In the genomic region with DNA sequence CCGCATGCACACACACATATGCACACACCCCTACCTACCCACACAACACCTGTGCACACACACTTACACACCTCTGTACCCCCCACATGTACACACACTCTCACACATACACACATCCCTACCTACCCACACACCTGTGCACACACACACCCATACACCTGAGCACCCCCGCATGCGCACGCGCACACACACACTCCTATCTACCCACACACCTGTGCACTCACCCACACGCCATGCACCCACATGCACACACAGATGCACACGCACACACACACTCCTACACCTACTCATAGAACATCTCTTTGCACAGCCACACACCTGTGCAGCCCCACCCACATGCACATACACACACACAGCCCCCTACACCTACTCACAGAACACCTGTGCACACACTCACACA, we compare ENCODE assay signal across 1 cellular context.
TF ChIP-seq lines count a peak whose summit lies in the region.

No MANE protein-coding gene starts in this region.

TF ChIP-seq in HEK293, 187 proteins besides CTCF, POLR2A, EP300 and RAD21 (continued from another document):
- TF ChIP-seq, protein P1, sequence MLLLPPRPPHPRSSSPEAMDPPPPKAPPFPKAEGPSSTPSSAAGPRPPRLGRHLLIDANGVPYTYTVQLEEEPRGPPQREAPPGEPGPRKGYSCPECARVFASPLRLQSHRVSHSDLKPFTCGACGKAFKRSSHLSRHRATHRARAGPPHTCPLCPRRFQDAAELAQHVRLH (tag by site-specific recombination; IDR thresholded peaks at IDR 0.05), result no peak
- TF ChIP-seq RBAK (tag by site-specific recombination; IDR thresholded peaks at IDR 0.05), result 0 out of 2 replicates have a peak, but pooled peaks have one; percentile 11
- TF ChIP-seq ZNF623 (tag by site-specific recombination; IDR thresholded peaks at IDR 0.05), result no peak
- no peak for TF ChIP-seq ZNF133 (tag by site-specific recombination; IDR thresholded peaks at IDR 0.05)
- TF ChIP-seq GLIS2 (tag by site-specific recombination; IDR thresholded peaks at IDR 0.05), result no peak
- TF ChIP-seq ZNF510 (tag by site-specific recombination; IDR thresholded peaks at IDR 0.05; ENCODE audit: insufficient replicate concordance), result no peak
- no peak for TF ChIP-seq HOXC10 (CRISPR knock-in tag; IDR thresholded peaks at IDR 0.05)
- TF ChIP-seq SCRT1 (tag by site-specific recombination; IDR thresholded peaks at IDR 0.05; ENCODE audit: borderline replicate concordance), result peak; percentile 81
- TF ChIP-seq ZFHX2 (tag by site-specific recombination; conservative IDR thresholded peaks at IDR 0.05), result peak; percentile 100
- TF ChIP-seq, protein P2, sequence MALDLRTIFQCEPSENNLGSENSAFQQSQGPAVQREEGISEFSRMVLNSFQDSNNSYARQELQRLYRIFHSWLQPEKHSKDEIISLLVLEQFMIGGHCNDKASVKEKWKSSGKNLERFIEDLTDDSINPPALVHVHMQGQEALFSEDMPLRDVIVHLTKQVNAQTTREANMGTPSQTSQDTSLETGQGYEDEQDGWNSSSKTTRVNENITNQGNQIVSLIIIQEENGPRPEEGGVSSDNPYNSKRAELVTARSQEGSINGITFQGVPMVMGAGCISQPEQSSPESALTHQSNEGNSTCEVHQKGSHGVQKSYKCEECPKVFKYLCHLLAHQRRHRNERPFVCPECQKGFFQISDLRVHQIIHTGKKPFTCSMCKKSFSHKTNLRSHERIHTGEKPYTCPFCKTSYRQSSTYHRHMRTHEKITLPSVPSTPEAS (tag by site-specific recombination; IDR thresholded peaks at IDR 0.05), result peak; percentile 78
- no peak for TF ChIP-seq OVOL3 (tag by site-specific recombination; IDR thresholded peaks at IDR 0.05)
- no peak for TF ChIP-seq ZNF747 (tag by site-specific recombination; IDR thresholded peaks at IDR 0.05)
- TF ChIP-seq, protein P3, sequence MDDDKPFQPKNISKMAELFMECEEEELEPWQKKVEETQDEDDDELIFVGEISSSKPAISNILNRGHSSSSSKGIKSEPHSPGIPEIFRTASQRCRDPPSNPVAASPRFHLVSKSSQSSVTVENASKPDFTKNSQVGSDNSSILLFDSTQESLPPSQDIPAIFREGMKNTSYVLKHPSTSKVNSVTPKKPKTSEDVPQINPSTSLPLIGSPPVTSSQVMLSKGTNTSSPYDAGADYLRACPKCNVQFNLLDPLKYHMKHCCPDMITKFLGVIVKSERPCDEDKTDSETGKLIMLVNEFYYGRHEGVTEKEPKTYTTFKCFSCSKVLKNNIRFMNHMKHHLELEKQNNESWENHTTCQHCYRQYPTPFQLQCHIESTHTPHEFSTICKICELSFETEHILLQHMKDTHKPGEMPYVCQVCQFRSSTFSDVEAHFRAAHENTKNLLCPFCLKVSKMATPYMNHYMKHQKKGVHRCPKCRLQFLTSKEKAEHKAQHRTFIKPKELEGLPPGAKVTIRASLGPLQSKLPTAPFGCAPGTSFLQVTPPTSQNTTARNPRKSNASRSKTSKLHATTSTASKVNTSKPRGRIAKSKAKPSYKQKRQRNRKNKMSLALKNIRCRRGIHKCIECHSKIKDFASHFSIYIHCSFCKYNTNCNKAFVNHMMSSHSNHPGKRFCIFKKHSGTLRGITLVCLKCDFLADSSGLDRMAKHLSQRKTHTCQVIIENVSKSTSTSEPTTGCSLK (tag by site-specific recombination; IDR thresholded peaks at IDR 0.05), result 0 out of 2 replicates have a peak, but pooled peaks have one; percentile 8
- TF ChIP-seq EGR2 (tag by site-specific recombination; IDR thresholded peaks at IDR 0.05; ENCODE audit: low read depth), result peak; percentile 100
- TF ChIP-seq, protein P4, sequence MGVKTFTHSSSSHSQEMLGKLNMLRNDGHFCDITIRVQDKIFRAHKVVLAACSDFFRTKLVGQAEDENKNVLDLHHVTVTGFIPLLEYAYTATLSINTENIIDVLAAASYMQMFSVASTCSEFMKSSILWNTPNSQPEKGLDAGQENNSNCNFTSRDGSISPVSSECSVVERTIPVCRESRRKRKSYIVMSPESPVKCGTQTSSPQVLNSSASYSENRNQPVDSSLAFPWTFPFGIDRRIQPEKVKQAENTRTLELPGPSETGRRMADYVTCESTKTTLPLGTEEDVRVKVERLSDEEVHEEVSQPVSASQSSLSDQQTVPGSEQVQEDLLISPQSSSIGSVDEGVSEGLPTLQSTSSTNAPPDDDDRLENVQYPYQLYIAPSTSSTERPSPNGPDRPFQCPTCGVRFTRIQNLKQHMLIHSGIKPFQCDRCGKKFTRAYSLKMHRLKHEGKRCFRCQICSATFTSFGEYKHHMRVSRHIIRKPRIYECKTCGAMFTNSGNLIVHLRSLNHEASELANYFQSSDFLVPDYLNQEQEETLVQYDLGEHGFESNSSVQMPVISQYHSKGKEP (tag by site-specific recombination; IDR thresholded peaks at IDR 0.05), result no peak
- TF ChIP-seq ZNF707 (tag by site-specific recombination; IDR thresholded peaks at IDR 0.05), result no peak
- no peak for TF ChIP-seq ZNF48 (tag by site-specific recombination; IDR thresholded peaks at IDR 0.05)
- TF ChIP-seq, protein P5, sequence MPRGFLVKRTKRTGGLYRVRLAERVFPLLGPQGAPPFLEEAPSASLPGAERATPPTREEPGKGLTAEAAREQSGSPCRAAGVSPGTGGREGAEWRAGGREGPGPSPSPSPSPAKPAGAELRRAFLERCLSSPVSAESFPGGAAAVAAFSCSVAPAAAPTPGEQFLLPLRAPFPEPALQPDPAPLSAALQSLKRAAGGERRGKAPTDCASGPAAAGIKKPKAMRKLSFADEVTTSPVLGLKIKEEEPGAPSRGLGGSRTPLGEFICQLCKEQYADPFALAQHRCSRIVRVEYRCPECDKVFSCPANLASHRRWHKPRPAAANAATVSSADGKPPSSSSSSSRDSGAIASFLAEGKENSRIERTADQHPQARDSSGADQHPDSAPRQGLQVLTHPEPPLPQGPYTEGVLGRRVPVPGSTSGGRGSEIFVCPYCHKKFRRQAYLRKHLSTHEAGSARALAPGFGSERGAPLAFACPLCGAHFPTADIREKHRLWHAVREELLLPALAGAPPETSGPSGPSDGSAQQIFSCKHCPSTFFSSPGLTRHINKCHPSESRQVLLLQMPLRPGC (tag by site-specific recombination; IDR thresholded peaks at IDR 0.05), result no peak
- TF ChIP-seq, protein P6, sequence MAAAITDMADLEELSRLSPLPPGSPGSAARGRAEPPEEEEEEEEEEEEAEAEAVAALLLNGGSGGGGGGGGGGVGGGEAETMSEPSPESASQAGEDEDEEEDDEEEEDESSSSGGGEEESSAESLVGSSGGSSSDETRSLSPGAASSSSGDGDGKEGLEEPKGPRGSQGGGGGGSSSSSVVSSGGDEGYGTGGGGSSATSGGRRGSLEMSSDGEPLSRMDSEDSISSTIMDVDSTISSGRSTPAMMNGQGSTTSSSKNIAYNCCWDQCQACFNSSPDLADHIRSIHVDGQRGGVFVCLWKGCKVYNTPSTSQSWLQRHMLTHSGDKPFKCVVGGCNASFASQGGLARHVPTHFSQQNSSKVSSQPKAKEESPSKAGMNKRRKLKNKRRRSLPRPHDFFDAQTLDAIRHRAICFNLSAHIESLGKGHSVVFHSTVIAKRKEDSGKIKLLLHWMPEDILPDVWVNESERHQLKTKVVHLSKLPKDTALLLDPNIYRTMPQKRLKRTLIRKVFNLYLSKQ (tag by site-specific recombination; IDR thresholded peaks at IDR 0.05; ENCODE audit: borderline replicate concordance), result no peak
- no peak for TF ChIP-seq ZNF558 (tag by site-specific recombination; IDR thresholded peaks at IDR 0.05)
- TF ChIP-seq, protein P7, sequence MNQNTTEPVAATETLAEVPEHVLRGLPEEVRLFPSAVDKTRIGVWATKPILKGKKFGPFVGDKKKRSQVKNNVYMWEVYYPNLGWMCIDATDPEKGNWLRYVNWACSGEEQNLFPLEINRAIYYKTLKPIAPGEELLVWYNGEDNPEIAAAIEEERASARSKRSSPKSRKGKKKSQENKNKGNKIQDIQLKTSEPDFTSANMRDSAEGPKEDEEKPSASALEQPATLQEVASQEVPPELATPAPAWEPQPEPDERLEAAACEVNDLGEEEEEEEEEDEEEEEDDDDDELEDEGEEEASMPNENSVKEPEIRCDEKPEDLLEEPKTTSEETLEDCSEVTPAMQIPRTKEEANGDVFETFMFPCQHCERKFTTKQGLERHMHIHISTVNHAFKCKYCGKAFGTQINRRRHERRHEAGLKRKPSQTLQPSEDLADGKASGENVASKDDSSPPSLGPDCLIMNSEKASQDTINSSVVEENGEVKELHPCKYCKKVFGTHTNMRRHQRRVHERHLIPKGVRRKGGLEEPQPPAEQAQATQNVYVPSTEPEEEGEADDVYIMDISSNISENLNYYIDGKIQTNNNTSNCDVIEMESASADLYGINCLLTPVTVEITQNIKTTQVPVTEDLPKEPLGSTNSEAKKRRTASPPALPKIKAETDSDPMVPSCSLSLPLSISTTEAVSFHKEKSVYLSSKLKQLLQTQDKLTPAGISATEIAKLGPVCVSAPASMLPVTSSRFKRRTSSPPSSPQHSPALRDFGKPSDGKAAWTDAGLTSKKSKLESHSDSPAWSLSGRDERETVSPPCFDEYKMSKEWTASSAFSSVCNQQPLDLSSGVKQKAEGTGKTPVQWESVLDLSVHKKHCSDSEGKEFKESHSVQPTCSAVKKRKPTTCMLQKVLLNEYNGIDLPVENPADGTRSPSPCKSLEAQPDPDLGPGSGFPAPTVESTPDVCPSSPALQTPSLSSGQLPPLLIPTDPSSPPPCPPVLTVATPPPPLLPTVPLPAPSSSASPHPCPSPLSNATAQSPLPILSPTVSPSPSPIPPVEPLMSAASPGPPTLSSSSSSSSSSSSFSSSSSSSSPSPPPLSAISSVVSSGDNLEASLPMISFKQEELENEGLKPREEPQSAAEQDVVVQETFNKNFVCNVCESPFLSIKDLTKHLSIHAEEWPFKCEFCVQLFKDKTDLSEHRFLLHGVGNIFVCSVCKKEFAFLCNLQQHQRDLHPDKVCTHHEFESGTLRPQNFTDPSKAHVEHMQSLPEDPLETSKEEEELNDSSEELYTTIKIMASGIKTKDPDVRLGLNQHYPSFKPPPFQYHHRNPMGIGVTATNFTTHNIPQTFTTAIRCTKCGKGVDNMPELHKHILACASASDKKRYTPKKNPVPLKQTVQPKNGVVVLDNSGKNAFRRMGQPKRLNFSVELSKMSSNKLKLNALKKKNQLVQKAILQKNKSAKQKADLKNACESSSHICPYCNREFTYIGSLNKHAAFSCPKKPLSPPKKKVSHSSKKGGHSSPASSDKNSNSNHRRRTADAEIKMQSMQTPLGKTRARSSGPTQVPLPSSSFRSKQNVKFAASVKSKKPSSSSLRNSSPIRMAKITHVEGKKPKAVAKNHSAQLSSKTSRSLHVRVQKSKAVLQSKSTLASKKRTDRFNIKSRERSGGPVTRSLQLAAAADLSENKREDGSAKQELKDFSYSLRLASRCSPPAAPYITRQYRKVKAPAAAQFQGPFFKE (tag by site-specific recombination; IDR thresholded peaks at IDR 0.05; ENCODE audit: borderline replicate concordance), result no peak
- TF ChIP-seq ZNF830 (tag by site-specific recombination; IDR thresholded peaks at IDR 0.05; ENCODE audit: low read depth), result no peak
- TF ChIP-seq, protein P8, sequence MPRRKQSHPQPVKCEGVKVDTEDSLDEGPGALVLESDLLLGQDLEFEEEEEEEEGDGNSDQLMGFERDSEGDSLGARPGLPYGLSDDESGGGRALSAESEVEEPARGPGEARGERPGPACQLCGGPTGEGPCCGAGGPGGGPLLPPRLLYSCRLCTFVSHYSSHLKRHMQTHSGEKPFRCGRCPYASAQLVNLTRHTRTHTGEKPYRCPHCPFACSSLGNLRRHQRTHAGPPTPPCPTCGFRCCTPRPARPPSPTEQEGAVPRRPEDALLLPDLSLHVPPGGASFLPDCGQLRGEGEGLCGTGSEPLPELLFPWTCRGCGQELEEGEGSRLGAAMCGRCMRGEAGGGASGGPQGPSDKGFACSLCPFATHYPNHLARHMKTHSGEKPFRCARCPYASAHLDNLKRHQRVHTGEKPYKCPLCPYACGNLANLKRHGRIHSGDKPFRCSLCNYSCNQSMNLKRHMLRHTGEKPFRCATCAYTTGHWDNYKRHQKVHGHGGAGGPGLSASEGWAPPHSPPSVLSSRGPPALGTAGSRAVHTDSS (tag by site-specific recombination; IDR thresholded peaks at IDR 0.05), result no peak
- TF ChIP-seq ZNF792 (tag by site-specific recombination; IDR thresholded peaks at IDR 0.05), result no peak
- no peak for TF ChIP-seq ZNF560 (tag by site-specific recombination; IDR thresholded peaks at IDR 0.05; ENCODE audit: borderline replicate concordance)
TF ChIP-seq in HEK293: peak in this region for 7.
